Comparison of ENCODE assay signal across 16 cellular contexts in the genomic region with DNA sequence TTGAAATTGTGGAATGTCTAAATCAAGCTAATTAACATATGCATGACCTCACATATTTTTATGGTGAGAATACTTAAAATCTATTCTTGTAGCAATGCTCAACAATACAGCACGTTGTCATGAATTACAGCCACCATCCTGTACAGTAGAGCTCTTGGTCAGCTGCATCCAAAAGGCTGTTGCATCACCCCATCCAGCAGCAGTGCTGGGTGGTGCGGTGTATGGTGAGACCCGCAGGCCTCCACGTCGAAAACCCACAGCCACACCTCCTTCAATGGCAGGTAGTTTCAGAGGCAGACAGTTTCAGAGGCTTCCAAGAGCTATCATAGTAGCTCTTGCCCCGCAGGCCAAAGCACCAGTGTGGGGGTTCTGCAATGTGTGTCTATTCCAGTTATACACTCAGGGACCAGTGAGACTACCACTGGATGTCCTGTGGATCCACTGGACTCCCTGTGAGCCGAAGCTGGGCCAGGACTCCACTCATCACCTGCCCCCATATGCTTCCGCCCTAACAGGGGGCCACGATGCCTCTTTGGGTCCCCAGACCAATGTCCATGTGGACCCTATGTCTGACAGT. TPM values are rescaled to one million over a fixed set of nuclear protein-coding genes. Genes with fewer than 3 reads are reported as not detected.
"Had no signal": no experiment of that assay in that cellular context is flagged by ENCODE, and none has a peak within 500 bp of the region (broad histone marks: within the 10 kb centered on the region; RNA-seq: fewer than 3 reads in every experiment).

No MANE protein-coding gene starts in this region.

- H3K27ac Mint-ChIP-seq: activated T-helper 2 cell treated with anti-CD3 and anti-CD28 coated beads, Interferon-gamma antibody, Interleukin-2, Interleukin-4, amounts not matched to agents 10 μg/mL and 5 μg/mL and 100 μg/mL, durations not matched to agents 14 hours and 24 hours and 36 hours; natural killer cell treated with Interleukin-12 subunit alpha and Interleukin-12 subunit beta and Interleukin-15 and Interleukin-18, amount 100 ng/mL, for 72 hours; T-helper 2 cell treated with Interferon-gamma antibody and Interleukin-4, amounts not matched to agents 5 μg/mL and 100 μg/mL, for 36 hours had no signal

- H3K9me3 Mint-ChIP-seq: activated T-helper 2 cell treated with anti-CD3 and anti-CD28 coated beads, Interferon-gamma antibody, Interleukin-2, Interleukin-4, amounts not matched to agents 10 μg/mL and 5 μg/mL and 100 μg/mL, durations not matched to agents 14 hours and 24 hours and 36 hours; natural killer cell treated with Interleukin-12 subunit alpha and Interleukin-12 subunit beta and Interleukin-15 and Interleukin-18, amount 100 ng/mL, for 72 hours; T-helper 2 cell treated with Interferon-gamma antibody and Interleukin-4, amounts not matched to agents 5 μg/mL and 100 μg/mL, for 36 hours had no signal

- H3K4me3 ChIP-seq: dorsolateral prefrontal cortex, transverse colon had no signal

- DNase-seq: activated CD4-positive, alpha-beta T cell treated with anti-CD3 and anti-CD28 coated beads, Interleukin-2, amount 50 U/mL, for 1 hour; activated naive CD4-positive, alpha-beta T cell treated with anti-CD3 and anti-CD28 coated beads, Interleukin-2, amount 50 U/mL, for 16 hours; activated T-cell treated with anti-CD3 and anti-CD28 coated beads, Interleukin-2, amount 50 U/mL, for 1 hour; hypothalamus; left ventricle myocardium superior; mesendoderm; right cardiac atrium; small intestine; stimulated activated naive CD8-positive, alpha-beta T cell treated with anti-CD3 and anti-CD28 coated beads, Interleukin-15, Interleukin-2, amounts not matched to agents 100 U/mL and 50 U/mL, for 24 hours; transverse colon had no signal

- H3K27me3 ChIP-seq: dorsolateral prefrontal cortex, transverse colon had no signal

- FAIRE-seq: endometrium, small intestine had no signal

- H3K27me3 Mint-ChIP-seq: natural killer cell treated with Interleukin-12 subunit alpha and Interleukin-12 subunit beta and Interleukin-15 and Interleukin-18, amount 100 ng/mL, for 72 hours had no signal

- H3K9me3 ChIP-seq: transverse colon had no signal

- ATAC-seq: activated CD4-positive, CD25-positive, alpha-beta regulatory T cell treated with anti-CD3 and anti-CD28 coated beads, Interleukin-2, amount 50 U/mL, for 24 hours; left ventricle myocardium superior; natural killer cell treated with Interleukin-12 subunit alpha and Interleukin-12 subunit beta and Interleukin-15 and Interleukin-18, amount 100 ng/mL, for 72 hours; right cardiac atrium; stimulated activated naive CD8-positive, alpha-beta T cell treated with anti-CD3 and anti-CD28 coated beads, Interleukin-15, Interleukin-2, amounts not matched to agents 100 U/mL and 50 U/mL, for 24 hours had no signal

- H3K27ac ChIP-seq: transverse colon had no signal

- H3K36me3 Mint-ChIP-seq: natural killer cell treated with Interleukin-12 subunit alpha and Interleukin-12 subunit beta and Interleukin-15 and Interleukin-18, amount 100 ng/mL, for 72 hours had no signal

- H3K36me3 ChIP-seq: transverse colon had no signal

- H3K4me3 Mint-ChIP-seq: natural killer cell treated with Interleukin-12 subunit alpha and Interleukin-12 subunit beta and Interleukin-15 and Interleukin-18, amount 100 ng/mL, for 72 hours; T-helper 2 cell treated with Interferon-gamma antibody and Interleukin-4, amounts not matched to agents 5 μg/mL and 100 μg/mL, for 36 hours had no signal

RNA-seq across cellular contexts. Expression of gene PACSIN1, which starts 23.4 kb away (rescaled TPM):
- total RNA-seq: activated T-helper 2 cell treated with anti-CD3 and anti-CD28 coated beads, Interferon-gamma antibody, Interleukin-2, Interleukin-4, amounts not matched to agents 10 μg/mL and 5 μg/mL and 100 μg/mL, durations not matched to agents 14 hours and 24 hours and 36 hours had no signal
